ENCODE assay signal across 20 cellular contexts in the genomic region with DNA sequence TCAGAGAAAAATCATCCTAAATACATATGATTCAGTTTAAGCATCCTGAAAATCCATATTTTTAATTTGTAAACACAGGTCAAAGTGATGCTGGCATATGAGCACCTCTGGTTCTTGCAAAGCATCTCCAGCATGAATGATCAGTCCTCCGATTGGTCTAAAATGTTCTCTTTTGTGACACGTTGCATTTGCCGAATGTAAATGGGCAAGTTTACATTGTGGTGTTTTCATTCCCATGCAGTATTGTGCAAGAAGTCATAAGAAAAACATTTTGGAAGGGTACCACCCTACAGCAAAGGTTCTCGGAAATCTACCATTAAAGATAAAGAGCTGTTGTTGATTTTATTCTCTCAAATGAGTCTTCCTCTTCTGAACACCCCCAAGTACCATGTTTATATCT.
"Had no signal": no experiment of that assay in that cellular context is flagged by ENCODE, and none has a peak within 500 bp of the region (broad histone marks: within the 10 kb centered on the region; RNA-seq: fewer than 3 reads in every experiment).

No MANE protein-coding gene starts in this region.

- FAIRE-seq: colon, small intestine had no signal

- H3K9me3 ChIP-seq: adrenal gland, psoas muscle, stomach had no signal

- H3K27me3 ChIP-seq: adrenal gland, stomach had no signal

- H3K27ac ChIP-seq: epithelial cell of prostate, psoas muscle, stomach had no signal

- H3K4me3 Mint-ChIP-seq: activated CD4-positive, alpha-beta T cell treated with anti-CD3 and anti-CD28 coated beads for 36 hours; activated naive CD4-positive, alpha-beta T cell treated with anti-CD3 and anti-CD28 coated beads, Interleukin-2, amount 50 U/mL, for 24 hours; endodermal cell; natural killer cell treated with Interleukin-12 subunit alpha and Interleukin-12 subunit beta and Interleukin-15 and Interleukin-18, amount 100 ng/mL, for 72 hours; stimulated activated effector memory CD8-positive, alpha-beta T cell treated with anti-CD3 and anti-CD28 coated beads, Interleukin-12 subunit alpha, Interleukin-12 subunit beta, amount 100 ng/mL, for 72 hours; T-cell; WTC11 had no signal

- ATAC-seq: activated CD4-positive, alpha-beta T cell treated with anti-CD3 and anti-CD28 coated beads for 36 hours; natural killer cell treated with Interleukin-12 subunit alpha and Interleukin-12 subunit beta and Interleukin-15 and Interleukin-18, amount 100 ng/mL, for 72 hours; psoas muscle; right cardiac atrium; stimulated activated effector memory CD8-positive, alpha-beta T cell treated with anti-CD3 and anti-CD28 coated beads, Interleukin-12 subunit alpha, Interleukin-12 subunit beta, amount 100 ng/mL, for 72 hours; T-cell; WTC11 had no signal

- H3K4me3 ChIP-seq: adrenal gland, lung, psoas muscle, stomach had no signal

- H3K4me1 Mint-ChIP-seq: activated CD4-positive, alpha-beta T cell treated with anti-CD3 and anti-CD28 coated beads for 36 hours; activated naive CD4-positive, alpha-beta T cell treated with anti-CD3 and anti-CD28 coated beads, Interleukin-2, amount 50 U/mL, for 24 hours; stimulated activated effector memory CD8-positive, alpha-beta T cell treated with anti-CD3 and anti-CD28 coated beads, Interleukin-12 subunit alpha, Interleukin-12 subunit beta, amount 100 ng/mL, for 72 hours; T-cell had no signal

- H3K27ac Mint-ChIP-seq: activated CD4-positive, alpha-beta T cell treated with anti-CD3 and anti-CD28 coated beads for 36 hours; activated naive CD4-positive, alpha-beta T cell treated with anti-CD3 and anti-CD28 coated beads, Interleukin-2, amount 50 U/mL, for 24 hours; natural killer cell treated with Interleukin-12 subunit alpha and Interleukin-12 subunit beta and Interleukin-15 and Interleukin-18, amount 100 ng/mL, for 72 hours; stimulated activated effector memory CD8-positive, alpha-beta T cell treated with anti-CD3 and anti-CD28 coated beads, Interleukin-12 subunit alpha, Interleukin-12 subunit beta, amount 100 ng/mL, for 72 hours; T-cell; WTC11 had no signal

- H3K27me3 Mint-ChIP-seq: activated naive CD4-positive, alpha-beta T cell treated with anti-CD3 and anti-CD28 coated beads, Interleukin-2, amount 50 U/mL, for 24 hours; natural killer cell treated with Interleukin-12 subunit alpha and Interleukin-12 subunit beta and Interleukin-15 and Interleukin-18, amount 100 ng/mL, for 72 hours had no signal

- H3K36me3 Mint-ChIP-seq: natural killer cell treated with Interleukin-12 subunit alpha and Interleukin-12 subunit beta and Interleukin-15 and Interleukin-18, amount 100 ng/mL, for 72 hours; stimulated activated effector memory CD8-positive, alpha-beta T cell treated with anti-CD3 and anti-CD28 coated beads, Interleukin-12 subunit alpha, Interleukin-12 subunit beta, amount 100 ng/mL, for 72 hours; T-cell; WTC11 had no signal

- H3K36me3 ChIP-seq: adrenal gland, stomach had no signal

- DNase-seq: activated CD4-positive, alpha-beta T cell treated with anti-CD3 and anti-CD28 coated beads for 36 hours; activated CD4-positive, alpha-beta T cell treated with anti-CD3 and anti-CD28 coated beads, Interleukin-2, amount 50 U/mL, for 48 hours; activated gamma-delta T cell; endodermal cell; foreskin melanocyte; psoas muscle; right cardiac atrium; small intestine; stimulated activated CD4-positive, alpha-beta T cell treated with anti-CD3 and anti-CD28 coated beads, Interleukin-4, amount 100 ng/mL, for 24 hours; stomach; T-cell; trophoblast cell had no signal

- H3K9me3 Mint-ChIP-seq: activated naive CD4-positive, alpha-beta T cell treated with anti-CD3 and anti-CD28 coated beads, Interleukin-2, amount 50 U/mL, for 24 hours; natural killer cell treated with Interleukin-12 subunit alpha and Interleukin-12 subunit beta and Interleukin-15 and Interleukin-18, amount 100 ng/mL, for 72 hours; WTC11 had no signal

- H3K4me1 ChIP-seq: adrenal gland, psoas muscle, stomach had no signal
